ENCODE assay signal across 27 cellular contexts in the genomic region with DNA sequence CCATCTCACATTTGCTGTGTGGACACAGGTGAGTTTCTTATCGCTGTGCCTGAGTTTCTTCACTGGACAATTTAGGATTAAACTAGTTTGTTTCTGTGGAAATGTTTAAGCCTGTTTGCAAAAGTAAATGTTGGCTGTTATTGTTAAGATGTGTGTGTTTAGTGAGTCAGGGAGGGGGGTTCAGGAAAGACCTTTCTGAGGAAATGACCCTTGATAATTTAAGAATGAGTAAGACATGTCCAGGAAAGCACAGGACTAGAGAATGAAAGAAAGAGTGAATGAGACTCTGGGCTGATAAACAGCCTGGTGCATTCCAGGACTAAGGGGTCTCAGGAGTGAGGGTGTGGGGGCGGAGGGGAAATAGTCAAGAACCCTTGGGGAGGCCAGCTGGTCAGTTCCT.
"Had no signal": no experiment of that assay in that cellular context is flagged by ENCODE, and none has a peak within 500 bp of the region (broad histone marks: within the 10 kb centered on the region; RNA-seq: fewer than 3 reads in every experiment).

No MANE protein-coding gene starts in this region.

- DNase-seq: activated CD4-positive, alpha-beta T cell treated with anti-CD3 and anti-CD28 coated beads for 48 hours; activated CD4-positive, alpha-beta T cell treated with anti-CD3 and anti-CD28 coated beads, Interleukin-2, amount 50 U/mL, for 48 hours; activated CD8-positive, alpha-beta memory T cell treated with anti-CD3 and anti-CD28 coated beads, Interleukin-2, amount 50 U/mL, for 4 hours; activated effector memory CD4-positive, alpha-beta T cell treated with anti-CD3 and anti-CD28 coated beads, Interleukin-2, amount 50 U/mL, for 16 hours; activated naive CD4-positive, alpha-beta T cell treated with anti-CD3 and anti-CD28 coated beads for 36 hours; activated naive CD8-positive, alpha-beta T cell treated with anti-CD3 and anti-CD28 coated beads for 36 hours; activated T-cell treated with anti-CD3 and anti-CD28 coated beads, Interleukin-2, amount 50 U/mL, for 1 hour; adrenal gland; aorta; dermis blood vessel endothelial cell; effector CD4-positive, alpha-beta T cell; foreskin fibroblast; head of caudate nucleus; hypothalamus; kidney glomerular epithelial cell; lower lobe of right lung; mesenchymal stem cell; naive thymus-derived CD8-positive, alpha-beta T cell; right lobe of liver; stimulated activated CD4-positive, alpha-beta T cell treated with anti-CD3 and anti-CD28 coated beads, Interleukin-2, amount 100 ng/mL, for 48 hours; stimulated activated naive CD8-positive, alpha-beta T cell treated with anti-CD3 and anti-CD28 coated beads, Interleukin-15, Interleukin-2, amounts not matched to agents 100 U/mL and 50 U/mL, for 24 hours; T-helper 1 cell; uterus had no signal

- H2AFZ ChIP-seq: neural progenitor cell had no signal

- H3K27ac ChIP-seq: adrenal gland, breast epithelium, lower lobe of right lung, neural progenitor cell, right lobe of liver, uterus had no signal

- ATAC-seq: activated CD4-positive, CD25-positive, alpha-beta regulatory T cell treated with anti-CD3 and anti-CD28 coated beads, Interleukin-2, amount 50 U/mL, for 24 hours; left lobe of liver; naive thymus-derived CD8-positive, alpha-beta T cell; right lobe of liver; stimulated activated naive CD8-positive, alpha-beta T cell treated with anti-CD3 and anti-CD28 coated beads, Interleukin-15, Interleukin-2, amounts not matched to agents 100 U/mL and 50 U/mL, for 24 hours had no signal

- H3K27me3 ChIP-seq: adrenal gland, breast epithelium, neural progenitor cell, right lobe of liver, uterus had no signal

- H3K36me3 ChIP-seq: adrenal gland, breast epithelium, lower lobe of right lung, neural progenitor cell, right lobe of liver, uterus had no signal

- H3K4me1 ChIP-seq: adrenal gland, breast epithelium, lower lobe of right lung, right lobe of liver, uterus had no signal

- H3K9me3 ChIP-seq: adrenal gland, breast epithelium, lower lobe of right lung, right lobe of liver, uterus had no signal

- H3K4me2 ChIP-seq: neural progenitor cell had no signal

- H3K4me3 ChIP-seq: adrenal gland, breast epithelium, lower lobe of right lung, neural progenitor cell, right lobe of liver, uterus had no signal

- H3K9ac ChIP-seq: neural progenitor cell had no signal
